ENCODE assay signal across 30 cellular contexts in genomic region chr2:88711897-88712296, GRCh38.
"Had no signal": no experiment of that assay in that cellular context is flagged by ENCODE, and none has a peak within 500 bp of the region (broad histone marks: within the 10 kb centered on the region; RNA-seq: fewer than 3 reads in every experiment).

No MANE protein-coding gene starts in this region.

- H3K27me3 Mint-ChIP-seq: activated CD4-positive, alpha-beta memory T cell treated with anti-CD3 and anti-CD28 coated beads for 36 hours; activated naive CD4-positive, alpha-beta T cell treated with anti-CD3 and anti-CD28 coated beads, Interleukin-2, amount 10 ng/mL, durations not matched to agents 7 days and 5 days; activated naive CD8-positive, alpha-beta T cell treated with anti-CD3 and anti-CD28 coated beads, Interleukin-2, amount 10 ng/mL, durations not matched to agents 7 days and 5 days; activated T-cell treated with anti-CD3 and anti-CD28 coated beads, Interleukin-2, amount 50 U/mL, for 24 hours; brain; effector memory CD8-positive, alpha-beta T cell; naive B cell; stimulated activated naive CD8-positive, alpha-beta T cell treated with anti-CD3 and anti-CD28 coated beads, Interleukin-15, Interleukin-2, amounts not matched to agents 100 ng/mL and 50 ng/mL, for 24 hours had no signal

- ATAC-seq: effector memory CD8-positive, alpha-beta T cell; left lobe of liver; lower lobe of right lung; psoas muscle; stimulated activated effector memory CD8-positive, alpha-beta T cell treated with anti-CD3 and anti-CD28 coated beads, Interleukin-12 subunit alpha, Interleukin-12 subunit beta, amount 100 ng/mL, for 72 hours had no signal

- H3K27me3 ChIP-seq: ascending aorta, neutrophil, ovary, sigmoid colon, upper lobe of left lung, vagina had no signal

- H3K4me3 ChIP-seq: ascending aorta, lower lobe of right lung, ovary, psoas muscle, sigmoid colon, thoracic aorta, upper lobe of left lung, vagina had no signal

- H3K36me3 ChIP-seq: ascending aorta, lower lobe of right lung, neutrophil, ovary, sigmoid colon, thoracic aorta, upper lobe of left lung, vagina had no signal

- H3K27ac ChIP-seq: ascending aorta, lower lobe of right lung, neutrophil, ovary, psoas muscle, sigmoid colon, thoracic aorta, upper lobe of left lung, vagina, VCaP had no signal

- DNase-seq: activated CD4-positive, alpha-beta memory T cell treated with anti-CD3 and anti-CD28 coated beads for 36 hours; activated CD4-positive, alpha-beta T cell treated with anti-CD3 and anti-CD28 coated beads for 48 hours; activated CD8-positive, alpha-beta memory T cell treated with anti-CD3 and anti-CD28 coated beads, Interleukin-2, amount 50 U/mL, for 48 hours; activated gamma-delta T cell; activated naive CD4-positive, alpha-beta T cell treated with anti-CD3 and anti-CD28 coated beads, Interleukin-2, amount 10 ng/mL, durations not matched to agents 7 days and 5 days; activated naive CD8-positive, alpha-beta T cell treated with anti-CD3 and anti-CD28 coated beads, Interleukin-2, amount 10 ng/mL, durations not matched to agents 7 days and 5 days; activated T-cell treated with anti-CD3 and anti-CD28 coated beads, Interleukin-2, amount 50 U/mL, for 24 hours; cortex of kidney; effector memory CD8-positive, alpha-beta T cell; head of caudate nucleus; hippocampal formation; lower lobe of right lung; naive B cell; nephron progenitor cell; ovary; psoas muscle; sigmoid colon; stimulated activated CD4-positive, alpha-beta T cell treated with anti-CD3 and anti-CD28 coated beads, Interleukin-4, amount 100 ng/mL, for 24 hours; T-helper 9 cell; upper lobe of left lung had no signal

- H3K27ac Mint-ChIP-seq: activated CD4-positive, alpha-beta memory T cell treated with anti-CD3 and anti-CD28 coated beads for 36 hours; activated naive CD4-positive, alpha-beta T cell treated with anti-CD3 and anti-CD28 coated beads, Interleukin-2, amount 10 ng/mL, durations not matched to agents 7 days and 5 days; activated naive CD8-positive, alpha-beta T cell treated with anti-CD3 and anti-CD28 coated beads, Interleukin-2, amount 10 ng/mL, durations not matched to agents 7 days and 5 days; activated T-cell treated with anti-CD3 and anti-CD28 coated beads, Interleukin-2, amount 50 U/mL, for 24 hours; brain; nephron progenitor cell; stimulated activated naive CD8-positive, alpha-beta T cell treated with anti-CD3 and anti-CD28 coated beads, Interleukin-15, Interleukin-2, amounts not matched to agents 100 ng/mL and 50 ng/mL, for 24 hours; T-helper 1 cell treated with Interleukin-12 subunit alpha and Interleukin-12 subunit beta and Interleukin-4 antibody, amounts not matched to agents 30 μg/mL and 1 μg/mL, for 36 hours had no signal

- H3K4me1 ChIP-seq: ascending aorta, sigmoid colon had no signal

- H3K9me3 ChIP-seq: ascending aorta, lower lobe of right lung, neutrophil, ovary, psoas muscle, sigmoid colon, thoracic aorta, upper lobe of left lung, vagina had no signal

- H3K9me3 Mint-ChIP-seq: activated T-cell treated with anti-CD3 and anti-CD28 coated beads, Interleukin-2, amount 50 U/mL, for 24 hours; effector memory CD8-positive, alpha-beta T cell; stimulated activated effector memory CD8-positive, alpha-beta T cell treated with anti-CD3 and anti-CD28 coated beads, Interleukin-12 subunit alpha, Interleukin-12 subunit beta, amount 100 ng/mL, for 72 hours had no signal

- H3K4me3 Mint-ChIP-seq: activated CD4-positive, alpha-beta memory T cell treated with anti-CD3 and anti-CD28 coated beads for 36 hours; activated naive CD4-positive, alpha-beta T cell treated with anti-CD3 and anti-CD28 coated beads, Interleukin-2, amount 10 ng/mL, durations not matched to agents 7 days and 5 days; activated naive CD8-positive, alpha-beta T cell treated with anti-CD3 and anti-CD28 coated beads, Interleukin-2, amount 10 ng/mL, durations not matched to agents 7 days and 5 days; activated T-cell treated with anti-CD3 and anti-CD28 coated beads, Interleukin-2, amount 50 U/mL, for 24 hours; brain; effector memory CD8-positive, alpha-beta T cell; naive B cell; nephron progenitor cell; stimulated activated effector memory CD8-positive, alpha-beta T cell treated with anti-CD3 and anti-CD28 coated beads, Interleukin-12 subunit alpha, Interleukin-12 subunit beta, amount 100 ng/mL, for 72 hours; stimulated activated naive CD8-positive, alpha-beta T cell treated with anti-CD3 and anti-CD28 coated beads, Interleukin-15, Interleukin-2, amounts not matched to agents 100 ng/mL and 50 ng/mL, for 24 hours; T-helper 1 cell treated with Interleukin-12 subunit alpha and Interleukin-12 subunit beta and Interleukin-4 antibody, amounts not matched to agents 30 μg/mL and 1 μg/mL, for 36 hours had no signal

- H3K4me1 Mint-ChIP-seq: activated naive CD4-positive, alpha-beta T cell treated with anti-CD3 and anti-CD28 coated beads, Interleukin-2, amount 10 ng/mL, durations not matched to agents 7 days and 5 days; activated naive CD8-positive, alpha-beta T cell treated with anti-CD3 and anti-CD28 coated beads, Interleukin-2, amount 10 ng/mL, durations not matched to agents 7 days and 5 days; brain; nephron progenitor cell had no signal
